Comparison of ENCODE assay signal across 13 cellular contexts in genomic region chr2:46534589-46534988, GRCh38. TPM values are rescaled to one million over a fixed set of nuclear protein-coding genes. Genes with fewer than 3 reads are reported as not detected.
A peak's percentile ranks its signal among the peaks of the same experiment; 100 is the strongest.
DNase-seq lines count a peak whose midpoint lies in the region; ATAC-seq, FAIRE-seq and TF ChIP-seq lines count a peak whose summit lies in the region.
"Had no signal": no experiment of that assay in that cellular context is flagged by ENCODE, and none has a peak within 500 bp of the region (broad histone marks: within the 10 kb centered on the region; RNA-seq: fewer than 3 reads in every experiment).

No MANE protein-coding gene starts in this region.

- H3K36me3 Mint-ChIP-seq in T-helper 1 cell treated with Interleukin-12 subunit alpha and Interleukin-12 subunit beta and Interleukin-4 antibody, amounts not matched to agents 30 μg/mL and 1 μg/mL, for 36 hours (ENCODE audit: low read depth), result peaks cover 5% of the 10 kb centered on the region
- H3K36me3 Mint-ChIP-seq in naive thymus-derived CD8-positive, alpha-beta T cell, result peaks cover 0 to 3% (median 0%) of the 10 kb centered on the region in 3 donors
- no peaks in the 10 kb centered on the region for H3K36me3 Mint-ChIP-seq in chondrocyte (ENCODE audit: low read depth)

- no peaks in the 10 kb centered on the region for H3K9me3 ChIP-seq in neuronal stem cell (replicated peaks in 1 of 2; ENCODE audit: control insufficient read depth in 2 of 2, insufficient read depth in 1 of 2, low read depth in 1 of 2, low read length in 2 of 2)
- H3K9me3 ChIP-seq: breast epithelium had no signal

- H2BK15ac ChIP-seq in neuronal stem cell (ENCODE audit: low read length), result no peak overlapping the region

- no peak for TF ChIP-seq CTCF in chondrocyte (IDR thresholded peaks at IDR 0.05)

- FAIRE-seq in GM12891 (lab: Jason Lieb, UNC), result peak; percentile 38
- FAIRE-seq: RCC 7860 had no signal

- POLR2A ChIA-PET in naive thymus-derived CD8-positive, alpha-beta T cell (lab: Charles Lee), result interaction anchor here (1.1 to 1.3 kb wide), 2 partner anchors 10 to 45 kb away, joined by 3 read pairs; no protein-coding TSS in a partner anchor

- peaks cover 7% of the 10 kb centered on the region for H3K27me3 Mint-ChIP-seq in T-helper 1 cell treated with Interleukin-12 subunit alpha and Interleukin-12 subunit beta and Interleukin-4 antibody, amounts not matched to agents 30 μg/mL and 1 μg/mL, for 36 hours (ENCODE audit: low read depth)
- H3K27me3 Mint-ChIP-seq in naive thymus-derived CD8-positive, alpha-beta T cell, result no peaks in the 10 kb centered on the region
- H3K27me3 Mint-ChIP-seq in chondrocyte (ENCODE audit: low read depth), result no peaks in the 10 kb centered on the region

- H2AFZ ChIP-seq in neuronal stem cell (ENCODE audit: low read length), result no peak overlapping the region

- H3K27ac ChIP-seq in neuronal stem cell (replicated peaks; ENCODE audit: low read length), result no peak overlapping the region
- H3K27ac ChIP-seq: breast epithelium had no signal

- peak overlapping the region; percentile 35 for H3K4me3 Mint-ChIP-seq in T-helper 1 cell treated with Interleukin-12 subunit alpha and Interleukin-12 subunit beta and Interleukin-4 antibody, amounts not matched to agents 30 μg/mL and 1 μg/mL, for 36 hours
- H3K4me3 Mint-ChIP-seq in naive thymus-derived CD8-positive, alpha-beta T cell, result peak overlapping the region; percentile 66 to 83 (median 74)
- no peak overlapping the region for H3K4me3 Mint-ChIP-seq in chondrocyte (ENCODE audit: unreplicated experiment)

- peaks cover 15% of the 10 kb centered on the region for H3K4me1 Mint-ChIP-seq in T-helper 1 cell treated with Interleukin-12 subunit alpha and Interleukin-12 subunit beta and Interleukin-4 antibody, amounts not matched to agents 30 μg/mL and 1 μg/mL, for 36 hours (ENCODE audit: low read depth)
- H3K4me1 Mint-ChIP-seq in naive thymus-derived CD8-positive, alpha-beta T cell, result peaks cover 20 to 64% (median 57%) of the 10 kb centered on the region in 4 donors
- no peaks in the 10 kb centered on the region for H3K4me1 Mint-ChIP-seq in chondrocyte (ENCODE audit: low read depth)

- no peak overlapping the region for H3K4ac ChIP-seq in neuronal stem cell (ENCODE audit: low read length)

- WGBS in neuronal stem cell (ENCODE audit: extremely low coverage in 2 of 2, insufficient read length in 2 of 2, insufficient replicate concordance in 1 of 2), 2 donors, result 100% methylated on average over 1 of the region's 6 CpGs; no CpG with 5 or more reads in 1 of the 2 donors

- no peaks in the 10 kb centered on the region for H3K27me3 ChIP-seq in neuronal stem cell (ENCODE audit: control insufficient read depth in 3 of 3, insufficient read depth in 3 of 3, low read depth in 1 of 3, low read length in 3 of 3)
- H3K27me3 ChIP-seq: breast epithelium had no signal

- no peak overlapping the region for H2AK5ac ChIP-seq in neuronal stem cell (ENCODE audit: low read depth, low read length)

- no peak overlapping the region for H2BK120ac ChIP-seq in neuronal stem cell (ENCODE audit: low read depth, low read length)

- TF ChIP-seq POLR2A in GM12891 (IDR thresholded peaks at IDR 0.05; ENCODE audit: low read depth, low read length), result no peak

- no peak overlapping the region for H3K27ac Mint-ChIP-seq in T-helper 1 cell treated with Interleukin-12 subunit alpha and Interleukin-12 subunit beta and Interleukin-4 antibody, amounts not matched to agents 30 μg/mL and 1 μg/mL, for 36 hours
- H3K27ac Mint-ChIP-seq in naive thymus-derived CD8-positive, alpha-beta T cell, result peak overlapping the region; percentile 83 to 99 (median 92)
- no peak overlapping the region for H3K27ac Mint-ChIP-seq in chondrocyte (ENCODE audit: unreplicated experiment)

- H3K79me1 ChIP-seq in neuronal stem cell (ENCODE audit: low read depth, low read length), result no peaks in the 10 kb centered on the region

- H3K4me2 ChIP-seq in neuronal stem cell (ENCODE audit: insufficient read depth, low read length, poor library complexity, severe bottlenecking), result no peak overlapping the region

- H3K9me3 Mint-ChIP-seq in T-helper 1 cell treated with Interleukin-12 subunit alpha and Interleukin-12 subunit beta and Interleukin-4 antibody, amounts not matched to agents 30 μg/mL and 1 μg/mL, for 36 hours, result no peaks in the 10 kb centered on the region
- H3K9me3 Mint-ChIP-seq in naive thymus-derived CD8-positive, alpha-beta T cell, result no peaks in the 10 kb centered on the region
- H3K9me3 Mint-ChIP-seq in chondrocyte (ENCODE audit: low read depth), result no peaks in the 10 kb centered on the region

- ATAC-seq in HG03175 (IDR thresholded peaks at IDR 0.05; ENCODE audit: unreplicated experiment), result peak; percentile 31
- ATAC-seq in naive thymus-derived CD8-positive, alpha-beta T cell, result peak; percentile 54 to 57
- ATAC-seq in GM21619 (IDR thresholded peaks at IDR 0.05; ENCODE audit: unreplicated experiment), result no peak
- no peak for ATAC-seq in GM19463 (IDR thresholded peaks at IDR 0.05; ENCODE audit: unreplicated experiment)
- ATAC-seq: left ventricle myocardium superior had no signal

- no peak overlapping the region for H2BK12ac ChIP-seq in neuronal stem cell (ENCODE audit: low read length)

- DNase-seq in GM12891 (ENCODE audit: insufficient read length, low spot score) (no peak), chondrocyte (ENCODE audit: low spot score) (no peak), neuronal stem cell (ENCODE audit: low spot score) (no peak)
- DNase-seq in naive thymus-derived CD8-positive, alpha-beta T cell, result peak in 1 of 10 donors; percentile 14
- DNase-seq: DMS79 treated with DMSO at 0.1 percent for 48 hours, left ventricle myocardium superior had no signal

- H3K4me1 ChIP-seq in neuronal stem cell (ENCODE audit: control insufficient read depth in 2 of 2, insufficient read depth in 1 of 2, low read depth in 1 of 2, low read length in 2 of 2), result no peaks in the 10 kb centered on the region
- H3K4me1 ChIP-seq: breast epithelium had no signal

- no peak overlapping the region for H2BK5ac ChIP-seq in neuronal stem cell (ENCODE audit: low read length)

- no peak overlapping the region for H4K91ac ChIP-seq in neuronal stem cell (ENCODE audit: low read depth, low read length, poor library complexity)

- H3K9ac ChIP-seq in neuronal stem cell (ENCODE audit: low read depth, low read length, poor library complexity), result no peak overlapping the region

- no peak overlapping the region for H3K18ac ChIP-seq in neuronal stem cell (ENCODE audit: low read length)

- H3K14ac ChIP-seq in neuronal stem cell (ENCODE audit: low read length), result no peak overlapping the region

- no peak overlapping the region for H4K8ac ChIP-seq in neuronal stem cell (ENCODE audit: low read depth, low read length)

- no peak overlapping the region for H3K23ac ChIP-seq in neuronal stem cell (ENCODE audit: low read depth, low read length, poor library complexity)

- H3K4me3 ChIP-seq in neuronal stem cell (ENCODE audit: low read length in 2 of 2), result no peak overlapping the region
- H3K4me3 ChIP-seq: breast epithelium had no signal

- H3K36me3 ChIP-seq in neuronal stem cell (replicated peaks in 1 of 2; ENCODE audit: control insufficient read depth in 2 of 2, insufficient read depth in 2 of 2, low read length in 2 of 2), result peaks cover 0 to 3% of the 10 kb centered on the region in 2 donors
- H3K36me3 ChIP-seq: breast epithelium had no signal

TF ChIP-seq in GM12891, 5 proteins besides CTCF, POLR2A, EP300 and RAD21:
- TF ChIP-seq POU2F2 (IDR thresholded peaks at IDR 0.05; ENCODE audit: low read depth, low read length) (no peak), SPI1 (IDR thresholded peaks at IDR 0.05; ENCODE audit: low read depth, low read length) (peak; percentile 80)

RNA-seq across cellular contexts. Expression of gene RHOQ, which starts 7.7 kb away (rescaled TPM):
- polyA plus RNA-seq in GM12891 (2012; ENCODE audit: low read depth, missing spikeins), result 12.6 TPM
- total RNA-seq in naive thymus-derived CD8-positive, alpha-beta T cell, result 10 to 100 TPM; 30.4 to 36.4 TPM
- polyA plus RNA-seq in naive thymus-derived CD8-positive, alpha-beta T cell, result 1 to 10 TPM in 2 of 3 donors, under 1 TPM in 1; 0.61 to 1.8 (median 1.6) TPM
- total RNA-seq in chondrocyte, result 90.0 to 140 TPM (median 136 TPM) in 3 replicates
- polyA plus RNA-seq in neuronal stem cell (2013, experiment 1 of 2), result 38.2 TPM
- 38.1 TPM for polyA plus RNA-seq in neuronal stem cell (2013, experiment 2 of 2)

RNA-seq across cellular contexts. Expression of gene ATP6V1E2, which starts 7.8 kb away (rescaled TPM):
- 4.9 TPM for polyA plus RNA-seq in GM12891 (2012; ENCODE audit: low read depth, missing spikeins)
- total RNA-seq in naive thymus-derived CD8-positive, alpha-beta T cell, result 10 to 100 TPM; 21.7 to 22.0 TPM
- polyA plus RNA-seq in naive thymus-derived CD8-positive, alpha-beta T cell, result 10 to 100 TPM in 1 of 3 donors, 1 to 10 TPM in 2; 1.9 to 10.2 (median 9.4) TPM
- total RNA-seq in chondrocyte, result 5.6 to 10.0 TPM (median 6.6 TPM) in 3 replicates
- polyA plus RNA-seq in neuronal stem cell (2013, experiment 1 of 2), result 4.6 TPM
- 4.1 TPM for polyA plus RNA-seq in neuronal stem cell (2013, experiment 2 of 2)

RNA-seq across cellular contexts. Expression of gene TMEM247, which starts 55.2 kb away (rescaled TPM):
- polyA plus RNA-seq in GM12891 (2012; ENCODE audit: low read depth, missing spikeins), result not detected
- total RNA-seq in naive thymus-derived CD8-positive, alpha-beta T cell, result not detected
- not detected for polyA plus RNA-seq in naive thymus-derived CD8-positive, alpha-beta T cell
- total RNA-seq in chondrocyte, result not detected in 3 replicates
- polyA plus RNA-seq in neuronal stem cell (2013, experiment 1 of 2), result not detected
- not detected for polyA plus RNA-seq in neuronal stem cell (2013, experiment 2 of 2)
- total RNA-seq: breast epithelium, left ventricle myocardium superior, LHCN-M2 had no signal

Comparison
In these comparisons a context has a peak if more than half of its experiments do, and no peak if none do; other contexts are left out.
1. ATAC-seq: peak in HG03175 (single experiment) and naive thymus-derived CD8-positive, alpha-beta T cell (2 of 2); none in GM21619 (single experiment) and GM19463 (single experiment).
2. H3K27ac Mint-ChIP-seq: peak in naive thymus-derived CD8-positive, alpha-beta T cell (10 of 10); none in T-helper 1 cell treated with Interleukin-12 subunit alpha and Interleukin-12 subunit beta and Interleukin-4 antibody, amounts not matched to agents 30 μg/mL and 1 μg/mL, for 36 hours (single experiment) and chondrocyte (single experiment).